Comparison of ENCODE assay signal across 2 cellular contexts in genomic region chr16:13068912-13069583, GRCh38.
TF ChIP-seq lines count a peak whose summit lies in the region.

No MANE protein-coding gene starts in this region.

TF ChIP-seq in GM12891, 5 proteins besides CTCF, POLR2A, EP300 and RAD21:
- TF ChIP-seq POLR2AphosphoS5 (IDR thresholded peaks at IDR 0.05; ENCODE audit: low read depth, low read length) (no peak), POU2F2 (IDR thresholded peaks at IDR 0.05; ENCODE audit: low read depth, low read length) (no peak), TAF1 (IDR thresholded peaks at IDR 0.05; ENCODE audit: low read depth, low read length) (no peak), SPI1 (IDR thresholded peaks at IDR 0.05; ENCODE audit: low read depth, low read length) (no peak), PAX5 (IDR thresholded peaks at IDR 0.05; ENCODE audit: insufficient read depth, low read length, severe bottlenecking) (no peak)

TF ChIP-seq in GM12878, 131 proteins besides CTCF, POLR2A, EP300 and RAD21:
- TF ChIP-seq SMC3 (IDR thresholded peaks at IDR 0.05; ENCODE audit: borderline replicate concordance, low read length) (no peak), ZNF207 (IDR thresholded peaks at IDR 0.05; ENCODE audit: borderline replicate concordance) (no peak), BCL3 (IDR thresholded peaks at IDR 0.05; ENCODE audit: borderline replicate concordance, insufficient read depth, low read depth, low read length, poor library complexity, severe bottlenecking) (no peak), ZNF622 (IDR thresholded peaks at IDR 0.05) (no peak), POU2F2 (IDR thresholded peaks at IDR 0.05; ENCODE audit: borderline replicate concordance, low read depth, low read length) (no peak), TCF7 (IDR thresholded peaks at IDR 0.05; ENCODE audit: borderline replicate concordance) (no peak), STAT3 (IDR thresholded peaks at IDR 0.05; ENCODE audit: low read depth, low read length) (no peak), IRF5 (IDR thresholded peaks at IDR 0.05; ENCODE audit: borderline replicate concordance) (no peak), SUZ12 (IDR thresholded peaks at IDR 0.05; ENCODE audit: unreplicated experiment) (no peak), FOXK2 (IDR thresholded peaks at IDR 0.05) (no peak)
